ENCODE assay signal across 8 cellular contexts in the genomic region with DNA sequence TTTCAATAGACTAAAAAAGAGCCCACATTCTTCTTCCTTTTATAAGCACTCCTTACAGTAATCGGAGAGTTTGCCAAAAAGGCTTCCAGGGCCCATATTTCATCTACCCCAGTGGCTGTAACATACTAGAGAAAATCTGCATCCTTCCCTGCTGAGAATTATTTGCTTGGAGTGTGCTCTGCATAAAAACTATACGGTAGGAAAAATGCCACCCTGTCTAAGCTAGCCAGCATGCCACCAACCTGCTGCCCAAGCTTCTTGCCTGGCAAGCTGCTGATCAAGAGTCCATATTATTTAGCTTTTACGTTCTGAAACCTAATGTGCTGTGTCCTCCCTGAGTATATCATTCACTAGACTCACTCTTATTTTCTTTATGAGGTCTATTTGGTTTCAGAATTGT.
"Had no signal": no experiment of that assay in that cellular context is flagged by ENCODE, and none has a peak within 500 bp of the region (broad histone marks: within the 10 kb centered on the region; RNA-seq: fewer than 3 reads in every experiment).

No MANE protein-coding gene starts in this region.

- ATAC-seq: HCT116, K562 had no signal

- H3K27ac Mint-ChIP-seq: HFFc6 had no signal

- H3K4me3 ChIP-seq: HAP-1, K562 had no signal

- H3K9me3 ChIP-seq: HAP-1 had no signal

- H3K4me3 Mint-ChIP-seq: HFFc6 had no signal

- H3K4me1 ChIP-seq: HAP-1 had no signal

- H3K36me3 ChIP-seq: HAP-1 had no signal

- DNase-seq: GOT3, H7, HFFc6, IMR-90, KG1 had no signal
